In the genomic region with DNA sequence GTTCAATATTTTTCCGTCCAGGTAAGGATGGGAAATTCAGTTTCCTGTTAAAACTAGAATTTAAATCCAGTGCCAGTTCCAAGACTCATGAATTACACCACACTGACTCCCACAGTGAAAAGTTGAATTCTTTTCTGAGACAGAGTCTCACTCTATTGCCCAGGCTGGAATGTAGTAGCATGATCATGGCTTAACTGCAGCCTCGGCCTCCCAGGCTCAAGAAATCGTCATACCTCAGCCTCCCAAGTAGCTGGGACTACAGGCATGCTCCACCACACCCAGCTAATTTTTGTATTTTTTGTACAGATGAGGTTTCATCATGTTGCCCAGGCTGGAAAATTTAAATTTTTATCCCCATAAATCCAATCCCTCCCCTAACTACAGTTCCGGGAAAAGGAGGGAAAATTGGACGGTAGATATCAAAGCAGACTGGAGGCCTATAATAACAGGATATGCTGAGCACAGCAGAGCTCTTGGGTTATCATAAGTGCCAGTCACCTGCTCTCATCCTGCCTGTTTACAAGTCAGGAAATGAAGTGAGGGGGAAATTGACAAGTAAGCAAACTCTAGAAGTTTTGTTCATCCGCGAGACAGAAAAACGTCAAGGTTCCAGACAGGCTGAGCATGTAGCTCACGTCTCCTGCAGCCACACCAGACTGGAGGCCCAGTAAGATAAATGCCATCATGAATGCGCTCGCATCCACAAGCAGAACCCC, we compare ENCODE assay signal across 1 cellular context.
TF ChIP-seq lines count a peak whose summit lies in the region.

No MANE protein-coding gene starts in this region.

TF ChIP-seq in IMR-90, 13 proteins besides CTCF, POLR2A, EP300 and RAD21:
- TF ChIP-seq SMC3 (IDR thresholded peaks at IDR 0.05; ENCODE audit: low read depth, low read length) = no peak
- TF ChIP-seq FOS (IDR thresholded peaks at IDR 0.05; ENCODE audit: low read depth, low read length) = no peak
- no peak for TF ChIP-seq RCOR1 (IDR thresholded peaks at IDR 0.05; ENCODE audit: insufficient replicate concordance, low read length)
- no peak for TF ChIP-seq RFX5 (IDR thresholded peaks at IDR 0.05; ENCODE audit: low read depth, low read length)
- TF ChIP-seq MXI1 (IDR thresholded peaks at IDR 0.05; ENCODE audit: borderline replicate concordance, low read depth, low read length) = no peak
- TF ChIP-seq CEBPB (IDR thresholded peaks at IDR 0.05; ENCODE audit: low read depth, low read length) = no peak
- TF ChIP-seq BHLHE40 (IDR thresholded peaks at IDR 0.05; ENCODE audit: low read depth, low read length) = no peak
- TF ChIP-seq, protein P1, sequence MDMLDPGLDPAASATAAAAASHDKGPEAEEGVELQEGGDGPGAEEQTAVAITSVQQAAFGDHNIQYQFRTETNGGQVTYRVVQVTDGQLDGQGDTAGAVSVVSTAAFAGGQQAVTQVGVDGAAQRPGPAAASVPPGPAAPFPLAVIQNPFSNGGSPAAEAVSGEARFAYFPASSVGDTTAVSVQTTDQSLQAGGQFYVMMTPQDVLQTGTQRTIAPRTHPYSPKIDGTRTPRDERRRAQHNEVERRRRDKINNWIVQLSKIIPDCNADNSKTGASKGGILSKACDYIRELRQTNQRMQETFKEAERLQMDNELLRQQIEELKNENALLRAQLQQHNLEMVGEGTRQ (IDR thresholded peaks at IDR 0.05; ENCODE audit: low read depth, low read length) = no peak
- TF ChIP-seq MAZ (IDR thresholded peaks at IDR 0.05; ENCODE audit: borderline replicate concordance, low read depth, low read length) = no peak
- TF ChIP-seq, protein P2, sequence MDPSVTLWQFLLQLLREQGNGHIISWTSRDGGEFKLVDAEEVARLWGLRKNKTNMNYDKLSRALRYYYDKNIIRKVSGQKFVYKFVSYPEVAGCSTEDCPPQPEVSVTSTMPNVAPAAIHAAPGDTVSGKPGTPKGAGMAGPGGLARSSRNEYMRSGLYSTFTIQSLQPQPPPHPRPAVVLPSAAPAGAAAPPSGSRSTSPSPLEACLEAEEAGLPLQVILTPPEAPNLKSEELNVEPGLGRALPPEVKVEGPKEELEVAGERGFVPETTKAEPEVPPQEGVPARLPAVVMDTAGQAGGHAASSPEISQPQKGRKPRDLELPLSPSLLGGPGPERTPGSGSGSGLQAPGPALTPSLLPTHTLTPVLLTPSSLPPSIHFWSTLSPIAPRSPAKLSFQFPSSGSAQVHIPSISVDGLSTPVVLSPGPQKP (IDR thresholded peaks at IDR 0.05; ENCODE audit: borderline replicate concordance, low read depth, low read length) = no peak
- TF ChIP-seq NFE2L2 (IDR thresholded peaks at IDR 0.05; ENCODE audit: low read depth, low read length) = no peak
- no peak for TF ChIP-seq MAFK (IDR thresholded peaks at IDR 0.05; ENCODE audit: low read depth, low read length)
- no peak for TF ChIP-seq CHD1 (IDR thresholded peaks at IDR 0.05; ENCODE audit: low read depth, low read length)
TF ChIP-seq in IMR-90: peak in this region for 0.
